Comparison of ENCODE assay signal across 1 cellular context in genomic region chr9:97502984-97503861, GRCh38.
TF ChIP-seq lines count a peak whose summit lies in the region.

No MANE protein-coding gene starts in this region.

TF ChIP-seq in GM12878, 131 proteins besides CTCF, POLR2A, EP300 and RAD21 (continued from another document and continues in another):
- TF ChIP-seq ATF2 (IDR thresholded peaks at IDR 0.05; ENCODE audit: low read length) (no peak), YY1 (IDR thresholded peaks at IDR 0.05; ENCODE audit: low read depth, low read length) (peak; percentile 60), SUPT20H (IDR thresholded peaks at IDR 0.05; ENCODE audit: borderline replicate concordance, control insufficient read depth, low read depth, low read length) (no peak), JUNB (IDR thresholded peaks at IDR 0.05) (no peak), SP1 (IDR thresholded peaks at IDR 0.05; ENCODE audit: low read depth, low read length) (no peak), SMARCA5 (IDR thresholded peaks at IDR 0.05) (peak; percentile 77; the same call in 1 of the 2 replicates), TARDBP (IDR thresholded peaks at IDR 0.05; ENCODE audit: borderline replicate concordance) (no peak), IRF5 (IDR thresholded peaks at IDR 0.05; ENCODE audit: borderline replicate concordance) (no peak), HDAC6 (IDR thresholded peaks at IDR 0.05; ENCODE audit: unreplicated experiment) (no peak), PRDM15 (CRISPR knock-in tag; IDR thresholded peaks at IDR 0.05) (no peak), BCL3 (IDR thresholded peaks at IDR 0.05; ENCODE audit: borderline replicate concordance, insufficient read depth, low read depth, low read length, poor library complexity, severe bottlenecking) (no peak), RFX5 (IDR thresholded peaks at IDR 0.05; ENCODE audit: low read depth, low read length) (no peak), ZBTB33 (IDR thresholded peaks at IDR 0.05) (no peak), WRNIP1 (IDR thresholded peaks at IDR 0.05; ENCODE audit: borderline replicate concordance, low read depth, low read length) (no peak), NR2F1 (conservative IDR thresholded peaks at IDR 0.05) (0 out of 2 replicates have a peak, but pooled peaks have one; percentile 27), EGR1 (IDR thresholded peaks at IDR 0.05; ENCODE audit: borderline replicate concordance in 1 of 2, low read depth in 2 of 2, low read length in 2 of 2) (no peak), REST (IDR thresholded peaks at IDR 0.05; ENCODE audit: low read depth, low read length) (no peak), SPI1 (IDR thresholded peaks at IDR 0.05; ENCODE audit: borderline replicate concordance, insufficient read depth, low read depth, low read length) (no peak), CREM (IDR thresholded peaks at IDR 0.05; ENCODE audit: low read depth) (no peak), PBX3 (IDR thresholded peaks at IDR 0.05; ENCODE audit: insufficient replicate concordance, low read depth, low read length) (no peak), SKIL (IDR thresholded peaks at IDR 0.05; ENCODE audit: low read depth, poor library complexity, severe bottlenecking) (no peak), CHD2 (IDR thresholded peaks at IDR 0.05; ENCODE audit: borderline replicate concordance, low read depth, low read length) (no peak), ZNF384 (IDR thresholded peaks at IDR 0.05; ENCODE audit: borderline replicate concordance, low read depth, low read length) (peak; percentile 40; the same call in 1 of the 2 replicates), STAT3 (IDR thresholded peaks at IDR 0.05; ENCODE audit: low read depth, low read length) (no peak), FOXM1 (IDR thresholded peaks at IDR 0.05; ENCODE audit: low read depth, low read length) (no peak), EZH2 (IDR thresholded peaks at IDR 0.05; ENCODE audit: borderline replicate concordance, control insufficient read depth, low read depth, low read length) (no peak), CHD1 (IDR thresholded peaks at IDR 0.05; ENCODE audit: low read depth, low read length) (0 out of 2 replicates have a peak, but pooled peaks have one; percentile 44), TAF1 (IDR thresholded peaks at IDR 0.05; ENCODE audit: borderline replicate concordance, low read depth, low read length) (no peak), CEBPZ (IDR thresholded peaks at IDR 0.05; ENCODE audit: low read depth, low read length) (no peak), ZNF622 (IDR thresholded peaks at IDR 0.05) (no peak; the same call in 1 of the 2 replicates), EED (IDR thresholded peaks at IDR 0.05; ENCODE audit: low read depth) (no peak), CBX3 (IDR thresholded peaks at IDR 0.05; ENCODE audit: borderline replicate concordance, low read depth) (no peak), RELB (IDR thresholded peaks at IDR 0.05; ENCODE audit: low read depth) (0 out of 2 replicates have a peak, but pooled peaks have one; percentile 13)
